In the genomic region with DNA sequence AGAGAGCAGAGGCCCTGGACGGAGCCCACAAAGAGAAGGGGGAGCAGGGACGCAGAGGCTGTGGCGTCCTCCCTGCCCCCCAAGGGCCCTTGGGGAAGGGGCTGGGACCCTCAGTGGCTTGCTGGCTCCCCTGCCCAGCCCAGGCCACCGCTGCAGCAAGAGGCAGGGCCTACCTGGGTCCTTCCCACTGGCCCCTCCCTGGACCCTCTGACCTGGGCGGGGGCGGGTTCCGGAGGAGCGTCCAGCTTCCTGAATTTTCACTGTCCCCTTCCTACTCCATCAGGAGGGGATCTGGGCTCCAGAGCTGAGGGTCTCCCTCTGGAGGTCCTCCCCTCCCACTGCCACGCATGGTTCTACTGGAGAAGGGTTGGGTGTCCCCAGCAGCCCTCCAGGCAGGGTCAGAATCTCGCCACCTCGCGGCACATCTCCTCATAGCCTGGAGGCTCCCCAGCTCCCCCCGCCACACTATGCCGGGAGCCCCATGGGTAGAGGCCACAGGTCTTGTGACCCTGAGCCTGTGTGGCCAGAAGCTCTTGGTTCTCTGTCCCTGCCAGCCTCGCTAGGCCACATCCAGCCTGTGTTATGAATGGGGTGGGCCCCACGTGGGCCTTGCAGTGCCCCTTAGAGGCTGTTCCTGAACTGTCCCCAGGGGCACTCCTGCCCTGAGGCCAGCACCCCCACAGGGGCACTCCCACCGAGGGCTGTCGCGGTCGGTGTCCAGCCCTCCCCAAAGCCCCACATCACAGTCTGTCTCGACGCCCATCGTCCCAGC, we compare ENCODE assay signal across 14 cellular contexts. TPM values are rescaled to one million over a fixed set of nuclear protein-coding genes. Genes with fewer than 3 reads are reported as not detected.
DNase-seq lines count a peak whose midpoint lies in the region; ATAC-seq and TF ChIP-seq lines count a peak whose summit lies in the region.
"Had no signal": no experiment of that assay in that cellular context is flagged by ENCODE, and none has a peak within 500 bp of the region (broad histone marks: within the 10 kb centered on the region; RNA-seq: fewer than 3 reads in every experiment).

No MANE protein-coding gene starts in this region.

- BruUV-seq in Caco-2 (replicated peaks; lab: Mats Ljungman, UMichigan), result no TSS peak

- no peak overlapping the region for H3K4me2 ChIP-seq in parathyroid adenoma (ENCODE audit: low read length)

- H3K9me3 Mint-ChIP-seq in Caco-2 (ENCODE audit: unreplicated experiment), result no peaks in the 10 kb centered on the region
- H3K9me3 Mint-ChIP-seq: stimulated activated memory B cell treated with anti-CD40 and anti-IgM and Interleukin-4, amounts not matched to agents 10 μg/mL and 1 μg/mL and 100 μg/mL, for 72 hours had no signal

- peak overlapping the region; percentile 46 for H3K4me3 Mint-ChIP-seq in Caco-2 (ENCODE audit: unreplicated experiment)

- CTCF ChIA-PET in Caco-2 (lab: Charles Lee), result interaction anchor here (1.3 to 8.0 kb wide), 2 partner anchors 12 to 33 kb away, joined by 3 to 64 read pairs; no protein-coding TSS in a partner anchor

- DNase-seq in Caco-2, result no peak
- peak; percentile 32 for DNase-seq in OCI-M1 (lab: John Stamatoyannopoulos, UW)
- no peak for DNase-seq in esophagus muscularis mucosa (ENCODE audit: extremely low spot score)
- no peak for DNase-seq in left colon
- DNase-seq in NCI-H1105 treated with DMSO at 0.1 percent for 48 hours (lab: John Stamatoyannopoulos, UW), result no peak
- DNase-seq: activated CD4-positive, alpha-beta T cell treated with anti-CD3 and anti-CD28 coated beads for 1 hour; NCI-H1436 treated with DMSO at 0.1 percent for 48 hours; NCI-H69; SIG-M5 had no signal

- POLR2A ChIA-PET in Caco-2 (lab: Charles Lee), result interaction anchor here (1.3 kb wide), 1 partner anchor 12 kb away, joined by 6 read pairs; the partner anchor contains the start of gene TCEA2

- H2AFZ ChIP-seq in parathyroid adenoma, result no peak overlapping the region

- ATAC-seq in GM18505 (IDR thresholded peaks at IDR 0.05; ENCODE audit: unreplicated experiment), result no peak
- no peak for ATAC-seq in left colon
- ATAC-seq in HG03565 (IDR thresholded peaks at IDR 0.05; ENCODE audit: unreplicated experiment), result no peak
- ATAC-seq: stimulated activated memory B cell treated with anti-CD40 and anti-IgM and Interleukin-4, amounts not matched to agents 10 μg/mL and 1 μg/mL and 100 μg/mL, for 72 hours had no signal

- WGBS in esophagus muscularis mucosa, result 87% methylated on average over 5 of the region's 23 CpGs

- peaks cover 21% of the 10 kb centered on the region for H3K27me3 Mint-ChIP-seq in Caco-2 (ENCODE audit: insufficient read depth, unreplicated experiment)

- intact Hi-C loops in Caco-2 (cut with micrococcal nuclease; ENCODE audit: unreplicated experiment), result no loop called here
- intact Hi-C loops in esophagus muscularis mucosa (cut with DNase I), result no loop called here
- intact Hi-C loops in left colon (cut with DNase I, micrococcal nuclease), result no loop called here

- TF ChIP-seq POLR2A in esophagus muscularis mucosa (IDR thresholded peaks at IDR 0.05; ENCODE audit: low read depth) (no peak), GM18505 (IDR thresholded peaks at IDR 0.05; ENCODE audit: borderline replicate concordance, extremely low read depth, insufficient read depth, insufficient read length) (no peak)

- H3K27ac Mint-ChIP-seq in Caco-2 (ENCODE audit: unreplicated experiment), result no peak overlapping the region
- H3K27ac Mint-ChIP-seq: CD14-positive monocyte; stimulated activated memory B cell treated with anti-CD40 and anti-IgM and Interleukin-4, amounts not matched to agents 10 μg/mL and 1 μg/mL and 100 μg/mL, for 72 hours had no signal

- H3K79me2 ChIP-seq in parathyroid adenoma, result no peaks in the 10 kb centered on the region

- H3K27me3 ChIP-seq in Caco-2 (replicated peaks; ENCODE audit: control insufficient read depth, insufficient read depth, low read length) (peaks cover 1% of the 10 kb centered on the region), esophagus muscularis mucosa (peaks cover 0 to 100% (median 36%) of the 10 kb centered on the region in 4 donors), parathyroid adenoma (ENCODE audit: control insufficient read depth, insufficient read depth, low read length) (no peaks in the 10 kb centered on the region)

- H3K9ac ChIP-seq in parathyroid adenoma, result no peak overlapping the region

- no peak overlapping the region for H3K4me3 ChIP-seq in Caco-2 (ENCODE audit: low read depth, low read length)
- H3K4me3 ChIP-seq in esophagus muscularis mucosa, result peak overlapping the region; percentile 45 to 57 (median 46)
- H3K4me3 ChIP-seq in parathyroid adenoma (ENCODE audit: low read depth, low read length), result no peak overlapping the region

- H3K27ac ChIP-seq in esophagus muscularis mucosa (replicated peaks in 1 of 4) (peak overlapping the region; percentile 57 to 77 (median 74)), parathyroid adenoma (peak overlapping the region; percentile 46)

- no peak for TF ChIP-seq CTCF in Caco-2 (IDR thresholded peaks at IDR 0.05; ENCODE audit: insufficient read depth in 1 of 2, low read depth in 1 of 2, low read length in 1 of 2, severe bottlenecking in 1 of 2, unreplicated experiment in 1 of 2)
- no peak for TF ChIP-seq CTCF in esophagus muscularis mucosa (IDR thresholded peaks at IDR 0.05)
- no peak for TF ChIP-seq CTCF in parathyroid adenoma (IDR thresholded peaks at IDR 0.05)

- no peaks in the 10 kb centered on the region for H3K4me1 Mint-ChIP-seq in Caco-2 (ENCODE audit: low read depth, unreplicated experiment)

- no peak for TF ChIP-seq EP300 in esophagus muscularis mucosa (IDR thresholded peaks at IDR 0.05)

- H3K36me3 Mint-ChIP-seq in Caco-2 (ENCODE audit: insufficient read depth, unreplicated experiment), result peaks cover 6% of the 10 kb centered on the region
- H3K36me3 Mint-ChIP-seq: stimulated activated memory B cell treated with anti-CD40 and anti-IgM and Interleukin-4, amounts not matched to agents 10 μg/mL and 1 μg/mL and 100 μg/mL, for 72 hours had no signal

- H3K4me1 ChIP-seq in Caco-2 (peaks cover 3% of the 10 kb centered on the region), esophagus muscularis mucosa (peaks cover 20 to 55% (median 44%) of the 10 kb centered on the region in 4 donors), parathyroid adenoma (no peaks in the 10 kb centered on the region)

- H3K36me3 ChIP-seq in Caco-2 (ENCODE audit: control insufficient read depth, insufficient read depth, low read length) (no peaks in the 10 kb centered on the region), esophagus muscularis mucosa (peaks cover 0 to 21% (median 0%) of the 10 kb centered on the region in 4 donors), parathyroid adenoma (ENCODE audit: control insufficient read depth, insufficient read depth, low read length) (no peaks in the 10 kb centered on the region)

- H3K9me3 ChIP-seq in Caco-2 (no peaks in the 10 kb centered on the region), esophagus muscularis mucosa (no peaks in the 10 kb centered on the region), parathyroid adenoma (ENCODE audit: control insufficient read depth, low read length) (no peaks in the 10 kb centered on the region)

RNA-seq across cellular contexts. Expression of gene SOX18, which starts 1.0 kb away (rescaled TPM):
- total RNA-seq in Caco-2 (2022) (0.44 and 0.84 TPM in 2 replicates), esophagus muscularis mucosa (10 to 100 TPM in 2 of 4 donors, 1 to 10 TPM in 2; 5.6 to 19.0 (median 12.8) TPM), left colon (1 to 10 TPM; 8.9 to 9.1 TPM)

RNA-seq across cellular contexts. Expression of gene TCEA2, which starts 12.6 kb away (rescaled TPM):
- 39.9 and 48.3 TPM in 2 replicates for total RNA-seq in Caco-2 (2022)
- total RNA-seq in esophagus muscularis mucosa, result 10 to 100 TPM; 22.8 to 59.0 (median 43.6) TPM
- 1 to 10 TPM; 7.9 to 9.9 TPM for total RNA-seq in left colon

RNA-seq across cellular contexts. Expression of gene C20orf204, which starts 14.5 kb away (rescaled TPM):
- total RNA-seq in Caco-2 (2022) (3.2 and 3.3 TPM in 2 replicates), esophagus muscularis mucosa (1 to 10 TPM in 1 of 4 donors, under 1 TPM in 3; 0.17 to 1.6 (median 0.32) TPM), left colon (1 to 10 TPM in 1 of 2 donors, under 1 TPM in 1; 0.67 to 1.7 TPM)

RNA-seq across cellular contexts. Expression of gene RGS19, which starts 28.9 kb away (rescaled TPM):
- total RNA-seq in Caco-2 (2022) (29.3 and 34.3 TPM in 2 replicates), esophagus muscularis mucosa (10 to 100 TPM; 11.4 to 17.7 (median 12.7) TPM), left colon (1 to 10 TPM; 3.4 to 5.9 TPM)

RNA-seq across cellular contexts. Expression of gene OPRL1, which starts 29.4 kb away (rescaled TPM):
- total RNA-seq in Caco-2 (2022), result 0.51 and 0.59 TPM in 2 replicates
- 1 to 10 TPM in 1 of 4 donors, under 1 TPM in 3; 0.42 to 1.4 (median 0.87) TPM for total RNA-seq in esophagus muscularis mucosa
- under 1 TPM; 0.15 to 0.17 TPM for total RNA-seq in left colon

Comparison
In these comparisons a context has a peak if more than half of its experiments do, and no peak if none do; other contexts are left out.
1. H3K4me3 ChIP-seq: peak in esophagus muscularis mucosa (4 of 4); none in Caco-2 (single experiment) and parathyroid adenoma (single experiment).